Comparison of ENCODE assay signal across 8 cellular contexts in genomic region chr7:138663741-138664710, GRCh38. TPM values are rescaled to one million over a fixed set of nuclear protein-coding genes. Genes with fewer than 3 reads are reported as not detected.
A peak's percentile ranks its signal among the peaks of the same experiment; 100 is the strongest.
DNase-seq lines count a peak whose midpoint lies in the region; ATAC-seq and TF ChIP-seq lines count a peak whose summit lies in the region.

No MANE protein-coding gene starts in this region.

- H3K27me3 Mint-ChIP-seq in activated T-helper 17 cell treated with anti-CD3 and anti-CD28 coated beads, Interleukin-2, amount 50 U/mL, for 72 hours, result peaks cover 54% of the 10 kb centered on the region

- H3K36me3 ChIP-seq in hepatocyte (replicated peaks; ENCODE audit: insufficient read depth, low read depth), result no peaks in the 10 kb centered on the region

- H3K4me1 Mint-ChIP-seq in activated T-helper 17 cell treated with anti-CD3 and anti-CD28 coated beads, Interleukin-2, amount 50 U/mL, for 72 hours, result peaks cover 8% of the 10 kb centered on the region

- H3K9me2 ChIP-seq in hepatocyte (replicated peaks; ENCODE audit: insufficient read depth), result no peaks in the 10 kb centered on the region

- no peak for TF ChIP-seq CTCF in hepatocyte (IDR thresholded peaks at IDR 0.05; ENCODE audit: poor library complexity)

- peaks cover 28% of the 10 kb centered on the region for H3K4me1 ChIP-seq in hepatocyte (ENCODE audit: insufficient read depth)

- H3K36me3 Mint-ChIP-seq in activated T-helper 17 cell treated with anti-CD3 and anti-CD28 coated beads, Interleukin-2, amount 50 U/mL, for 72 hours (ENCODE audit: low read depth), result no peaks in the 10 kb centered on the region

- peaks cover 3% of the 10 kb centered on the region for H3K9me3 Mint-ChIP-seq in activated T-helper 17 cell treated with anti-CD3 and anti-CD28 coated beads, Interleukin-2, amount 50 U/mL, for 72 hours

- H3K4me2 ChIP-seq in hepatocyte, result peak overlapping the region; percentile 86

- peak; percentile 20 for DNase-seq in SIG-M5 treated with dmso at 0.1 percent for 504 hours (lab: John Stamatoyannopoulos, UW; ENCODE audit: unreplicated experiment)
- DNase-seq in SIG-M5 (lab: John Stamatoyannopoulos, UW), result no peak
- peak; percentile 49 for DNase-seq in hepatocyte (ENCODE audit: low spot score)
- DNase-seq in retina, result peak; percentile 68
- DNase-seq in NCI-H2107 (lab: John Stamatoyannopoulos, UW), result no peak

- no peaks in the 10 kb centered on the region for H3K9me3 ChIP-seq in hepatocyte (ENCODE audit: low read depth)

- H3K27ac ChIP-seq in hepatocyte, result peak overlapping the region; percentile 40

- no peaks in the 10 kb centered on the region for H4K20me1 ChIP-seq in hepatocyte (ENCODE audit: insufficient read depth, poor library complexity, severe bottlenecking)

- H2AFZ ChIP-seq in hepatocyte, result peak overlapping the region; percentile 14

- peak overlapping the region; percentile 53 for H3K4me3 ChIP-seq in hepatocyte

- peak overlapping the region; percentile 52 for H3K4me3 Mint-ChIP-seq in activated T-helper 17 cell treated with anti-CD3 and anti-CD28 coated beads, Interleukin-2, amount 50 U/mL, for 72 hours

- H3K27me3 ChIP-seq in hepatocyte, result no peaks in the 10 kb centered on the region

- H3K27ac Mint-ChIP-seq in activated T-helper 17 cell treated with anti-CD3 and anti-CD28 coated beads, Interleukin-2, amount 50 U/mL, for 72 hours, result no peak overlapping the region

- no peaks in the 10 kb centered on the region for H3K79me2 ChIP-seq in hepatocyte

- no peak for ATAC-seq in activated T-helper 17 cell treated with anti-CD3 and anti-CD28 coated beads, Interleukin-2, amount 50 U/mL, for 72 hours (replicated peaks)
- ATAC-seq in HG02759 (IDR thresholded peaks at IDR 0.05; ENCODE audit: unreplicated experiment) (no peak), HG03139 (IDR thresholded peaks at IDR 0.05; ENCODE audit: unreplicated experiment) (no peak)

- WGBS in hepatocyte (ENCODE audit: low lambda C conversion rate, missing lambda C conversion rate), result 34% methylated on average over 33 of the region's 59 CpGs

RNA-seq across cellular contexts. Expression of gene SVOPL, which starts 37.1 kb away (rescaled TPM):
- total RNA-seq in activated T-helper 17 cell treated with anti-CD3 and anti-CD28 coated beads, Interleukin-2, amount 50 U/mL, for 72 hours, result not detected
- 0.24 and 1.1 TPM in 2 replicates for total RNA-seq in hepatocyte
- polyA plus RNA-seq in hepatocyte, result 0.44 and 0.95 TPM in 2 replicates

Comparison
In these comparisons a context has a peak if more than half of its experiments do, and no peak if none do; other contexts are left out.
1. DNase-seq: peak in SIG-M5 treated with dmso at 0.1 percent for 504 hours (single experiment), hepatocyte (single experiment) and retina (single experiment); none in SIG-M5 (single experiment) and NCI-H2107 (single experiment).